11 cellular contexts compared by ENCODE assay signal in genomic region chr6:154474636-154475428, GRCh38. TPM values are rescaled to one million over a fixed set of nuclear protein-coding genes. Genes with fewer than 3 reads are reported as not detected.
DNase-seq lines count a peak whose midpoint lies in the region; ATAC-seq and TF ChIP-seq lines count a peak whose summit lies in the region.
"Had no signal": no experiment of that assay in that cellular context is flagged by ENCODE, and none has a peak within 500 bp of the region (broad histone marks: within the 10 kb centered on the region; RNA-seq: fewer than 3 reads in every experiment).

No MANE protein-coding gene starts in this region.

- no peaks in the 10 kb centered on the region for H3K4me1 ChIP-seq in prostate gland (replicated peaks)

- H3K36me3 ChIP-seq in prostate gland: no peaks in the 10 kb centered on the region

- H3K27ac ChIP-seq in prostate gland: peak overlapping the region in 1 of 2 donors; percentile 9

- TF ChIP-seq POLR2A in prostate gland (IDR thresholded peaks at IDR 0.05): no peak

- WGBS in prostate gland: 58% methylated on average over 12 of the region's 12 CpGs

- no peak for TF ChIP-seq CTCF in prostate gland (IDR thresholded peaks at IDR 0.05)

- DNase-seq in DMS53 (lab: John Stamatoyannopoulos, UW) (peak; percentile 56), RPMI8226 (peak; percentile 44), fibroblast of gingiva (ENCODE audit: low read depth) (peak; percentile 86), prostate gland (ENCODE audit: low spot score) (peak; percentile 56), midbrain (lab: John Stamatoyannopoulos, UW) (no peak)
- DNase-seq: COR-L47; OCI-M1; stimulated activated naive CD8-positive, alpha-beta T cell treated with anti-CD3 and anti-CD28 coated beads, Interleukin-15, amount 100 ng/mL, for 72 hours had no signal

- ATAC-seq in HG02981 (IDR thresholded peaks at IDR 0.05; ENCODE audit: unreplicated experiment) (no peak), GM19397 (IDR thresholded peaks at IDR 0.05; ENCODE audit: unreplicated experiment) (no peak), HG03095 (IDR thresholded peaks at IDR 0.05; ENCODE audit: unreplicated experiment) (no peak)
- ATAC-seq: stimulated activated naive CD8-positive, alpha-beta T cell treated with anti-CD3 and anti-CD28 coated beads, Interleukin-15, amount 100 ng/mL, for 72 hours had no signal

- no peaks in the 10 kb centered on the region for H3K9me3 ChIP-seq in prostate gland

- intact Hi-C loops in prostate gland (cut with DNase I): no loop called here

- H3K4me3 ChIP-seq in prostate gland: no peak overlapping the region

- H3K27me3 ChIP-seq in prostate gland (replicated peaks; ENCODE audit: insufficient read depth): no peaks in the 10 kb centered on the region

RNA-seq across cellular contexts. Expression of gene CNKSR3, which starts 35.7 kb away (rescaled TPM):
- 10 to 100 TPM in 1 of 2 donors, 1 to 10 TPM in 1; 8.7 to 23.5 TPM for total RNA-seq in prostate gland
